8 cellular contexts compared by ENCODE assay signal in genomic region chr5:179906795-179907569, GRCh38. TPM values are rescaled to one million over a fixed set of nuclear protein-coding genes. Genes with fewer than 3 reads are reported as not detected.
DNase-seq lines count a peak whose midpoint lies in the region; ATAC-seq and TF ChIP-seq lines count a peak whose summit lies in the region.

No MANE protein-coding gene starts in this region.

- H2AFZ ChIP-seq in Loucy (ENCODE audit: low read length): peak overlapping the region; percentile 60; the same call in 1 of the 2 replicates

- H3F3A ChIP-seq in Loucy (ENCODE audit: low read depth): no peaks in the 10 kb centered on the region

- peaks cover 11% of the 10 kb centered on the region for H3K4me1 ChIP-seq in Loucy (ENCODE audit: insufficient read depth, low read length, poor library complexity, severe bottlenecking)

- intact Hi-C loops in head of caudate nucleus (cut with DNase I): loop anchor here (5.0 kb wide), 3 partner anchors 50 to 180 kb away; partner anchors contain the start of genes MRNIP and RNF130
- intact Hi-C loops in posterior vena cava (cut with DNase I): loop anchor here in 1 of 2 donors (5.0 kb wide), 1 partner anchor 145 kb away; no protein-coding TSS in a partner anchor

- H3K9me3 ChIP-seq in Loucy (ENCODE audit: insufficient read depth, low read depth, low read length): no peaks in the 10 kb centered on the region

- TF ChIP-seq CTCF in AG09309 (IDR thresholded peaks at IDR 0.05; ENCODE audit: control insufficient read depth, insufficient read depth, low read depth, low read length, missing control alignments) (no peak), Loucy (conservative IDR thresholded peaks at IDR 0.05; ENCODE audit: low read length) (no peak)

- no peaks in the 10 kb centered on the region for H4K20me1 ChIP-seq in Loucy (ENCODE audit: insufficient read depth, low read length, poor library complexity, severe bottlenecking)

- DNase-seq in AG09309 (ENCODE audit: low read depth) (no peak), head of caudate nucleus (peak in 29 of 42 donors; percentile 18 to 67 (median 38)), posterior vena cava (ENCODE audit: low spot score) (peak; percentile 79), NOMO-1 treated with dmso at 0.1 percent for 144 hours (lab: John Stamatoyannopoulos, UW; ENCODE audit: unreplicated experiment) (no peak)
- DNase-seq in activated effector memory CD4-positive, alpha-beta T cell treated with anti-CD3 and anti-CD28 coated beads, Interleukin-2, amount 50 U/mL, for 16 hours: peak; percentile 66

- H3K36me3 ChIP-seq in Loucy (ENCODE audit: insufficient read depth, low read length): no peaks in the 10 kb centered on the region

- no peaks in the 10 kb centered on the region for H3K27me3 ChIP-seq in Loucy (ENCODE audit: insufficient read depth, low read length, poor library complexity, severe bottlenecking)

- peak; percentile 4 for ATAC-seq in GM19467 (IDR thresholded peaks at IDR 0.05; ENCODE audit: unreplicated experiment)
- ATAC-seq in HG02885 (IDR thresholded peaks at IDR 0.05; ENCODE audit: poor library complexity, unreplicated experiment): no peak

- H3K4me3 ChIP-seq in AG09309 (ENCODE audit: control insufficient read depth, low read depth, low read length) (peak overlapping the region; percentile 74), Loucy (ENCODE audit: low read length, poor library complexity, severe bottlenecking) (peak overlapping the region; percentile 81)

- peak overlapping the region; percentile 81 for H3K4me2 ChIP-seq in Loucy (ENCODE audit: low read depth, low read length, poor library complexity, severe bottlenecking)

- peaks cover 28% of the 10 kb centered on the region for H3K79me2 ChIP-seq in Loucy (ENCODE audit: insufficient read depth, low read length)

- H3K9me2 ChIP-seq in Loucy (replicated peaks; ENCODE audit: low read depth, low read length): no peaks in the 10 kb centered on the region

- H3K9ac ChIP-seq in Loucy (ENCODE audit: low read depth, low read length, poor library complexity, severe bottlenecking): peak overlapping the region; percentile 65

RNA-seq across cellular contexts. Expression of gene TBC1D9B, which starts 0.7 kb away (rescaled TPM):
- 10 to 100 TPM; 85.0 to 90.5 TPM for total RNA-seq in posterior vena cava

RNA-seq across cellular contexts. Expression of gene MRNIP, which starts 48.4 kb away (rescaled TPM):
- 10 to 100 TPM; 17.3 to 20.1 TPM for total RNA-seq in posterior vena cava

Comparison
In these comparisons a context has a peak if more than half of its experiments do, and no peak if none do; other contexts are left out.
1. DNase-seq: peak in activated effector memory CD4-positive, alpha-beta T cell treated with anti-CD3 and anti-CD28 coated beads, Interleukin-2, amount 50 U/mL, for 16 hours (single experiment), head of caudate nucleus (29 of 42) and posterior vena cava (single experiment); none in AG09309 (single experiment) and NOMO-1 treated with dmso at 0.1 percent for 144 hours (single experiment).